ENCODE assay signal across 8 cellular contexts in the genomic region with DNA sequence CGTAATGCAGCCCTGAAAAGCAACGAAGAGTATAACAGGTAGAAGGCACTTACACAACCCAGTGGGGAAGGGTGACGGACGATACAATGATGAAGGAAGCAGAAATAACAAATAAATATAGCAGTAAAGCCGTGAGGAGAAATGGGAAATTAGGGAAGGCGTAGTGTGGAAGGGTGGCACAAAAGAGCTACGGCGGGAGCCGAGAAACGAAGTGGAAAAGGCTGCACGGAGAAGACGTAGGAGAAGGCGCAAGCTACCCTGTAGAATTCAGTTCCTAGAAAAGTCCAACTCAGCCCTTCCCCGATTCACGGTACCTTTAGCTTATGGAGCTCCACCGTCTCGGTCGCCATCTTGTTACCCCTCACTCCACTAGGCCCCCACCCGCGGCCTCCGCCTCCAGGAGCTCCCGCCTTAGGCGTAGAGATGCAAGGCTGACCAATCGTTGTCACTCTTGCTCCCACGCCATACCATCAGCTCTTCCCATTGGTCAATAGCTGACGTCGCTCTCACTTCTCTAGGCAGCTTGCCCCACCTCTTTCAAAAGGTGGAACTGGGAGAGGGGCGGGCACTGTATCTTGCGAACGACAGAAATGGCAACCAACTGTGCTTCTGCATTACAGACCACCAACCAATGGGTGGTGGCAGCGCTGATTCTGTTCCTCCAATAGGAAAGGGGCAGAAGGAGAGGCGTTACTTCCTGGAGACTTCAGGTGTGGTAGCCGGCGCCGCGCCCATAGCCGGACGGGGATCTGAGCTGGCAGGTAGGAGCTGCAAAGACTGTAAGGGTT. TPM values are rescaled to one million over a fixed set of nuclear protein-coding genes. Genes with fewer than 3 reads are reported as not detected.
DNase-seq lines count a peak whose midpoint lies in the region; ATAC-seq and TF ChIP-seq lines count a peak whose summit lies in the region.

A gene with protein sequence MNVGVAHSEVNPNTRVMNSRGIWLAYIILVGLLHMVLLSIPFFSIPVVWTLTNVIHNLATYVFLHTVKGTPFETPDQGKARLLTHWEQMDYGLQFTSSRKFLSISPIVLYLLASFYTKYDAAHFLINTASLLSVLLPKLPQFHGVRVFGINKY (plus strand): TSS at position 690 of the 788 bp plus-strand sequence. CDS start 959 bp downstream, outside the sequence.
A gene with protein sequence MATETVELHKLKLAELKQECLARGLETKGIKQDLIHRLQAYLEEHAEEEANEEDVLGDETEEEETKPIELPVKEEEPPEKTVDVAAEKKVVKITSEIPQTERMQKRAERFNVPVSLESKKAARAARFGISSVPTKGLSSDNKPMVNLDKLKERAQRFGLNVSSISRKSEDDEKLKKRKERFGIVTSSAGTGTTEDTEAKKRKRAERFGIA (minus strand): TSS at position 373 of the 788 bp plus-strand sequence. CDS start 23 bp downstream, at position 350.

- H3K4me1 Mint-ChIP-seq in activated T-helper 2 cell treated with anti-CD3 and anti-CD28 coated beads, Interferon-gamma antibody, Interleukin-2, Interleukin-4, amounts not matched to agents 10 μg/mL and 5 μg/mL and 100 μg/mL, durations not matched to agents 14 hours and 24 hours and 36 hours (ENCODE audit: low read depth): peaks cover 28% of the 10 kb centered on the region
- H3K4me1 Mint-ChIP-seq in naive thymus-derived CD8-positive, alpha-beta T cell: peaks cover 10 to 51% (median 41%) of the 10 kb centered on the region in 4 donors

- DNase-seq in ELR (ENCODE audit: low read depth) (peak; percentile 100), H7 (peak; percentile 95), RWPE2 (ENCODE audit: low spot score) (peak; percentile 98), fibroblast of peridontal ligament (ENCODE audit: extremely low read depth) (peak; percentile 100)
- DNase-seq in activated T-helper 2 cell treated with anti-CD3 and anti-CD28 coated beads, Interferon-gamma antibody, Interleukin-2, Interleukin-4, amounts not matched to agents 10 μg/mL and 5 μg/mL and 100 μg/mL, durations not matched to agents 14 hours and 24 hours and 36 hours (ENCODE audit: low spot score): peak; percentile 98
- peak; percentile 85 to 99 (median 98) for DNase-seq in naive thymus-derived CD8-positive, alpha-beta T cell
- DNase-seq in stimulated activated naive CD4-positive, alpha-beta T cell (lab: John Stamatoyannopoulos, UW): peak; percentile 94 to 99 (median 98)

- H3K27ac Mint-ChIP-seq in activated T-helper 2 cell treated with anti-CD3 and anti-CD28 coated beads, Interferon-gamma antibody, Interleukin-2, Interleukin-4, amounts not matched to agents 10 μg/mL and 5 μg/mL and 100 μg/mL, durations not matched to agents 14 hours and 24 hours and 36 hours: peak within 1 kb of the TSS; percentile 43
- H3K27ac Mint-ChIP-seq in naive thymus-derived CD8-positive, alpha-beta T cell: no peak within 1 kb of the TSS

- H3K4me1 ChIP-seq in Loucy (ENCODE audit: insufficient read depth, low read length, poor library complexity, severe bottlenecking) (peaks cover 41% of the 10 kb centered on the region), RWPE2 (ENCODE audit: insufficient read depth, poor library complexity, severe bottlenecking) (peaks cover 17% of the 10 kb centered on the region)

- H3K27ac ChIP-seq in RWPE2 (ENCODE audit: poor library complexity, severe bottlenecking): peak within 1 kb of the TSS; percentile 74

- POLR2A ChIA-PET in naive thymus-derived CD8-positive, alpha-beta T cell (lab: Charles Lee): interaction anchor here (0.6 to 6.0 kb wide), 30 partner anchors 10 to 1538 kb away, joined by 3 to 210 read pairs (median 4); a partner anchor contains a TSS

- peaks cover 73% of the 10 kb centered on the region for H3K79me2 ChIP-seq in Loucy (ENCODE audit: insufficient read depth, low read length)

- H3K36me3 Mint-ChIP-seq in activated T-helper 2 cell treated with anti-CD3 and anti-CD28 coated beads, Interferon-gamma antibody, Interleukin-2, Interleukin-4, amounts not matched to agents 10 μg/mL and 5 μg/mL and 100 μg/mL, durations not matched to agents 14 hours and 24 hours and 36 hours (ENCODE audit: low read depth): peaks cover 55% of the 10 kb centered on the region
- H3K36me3 Mint-ChIP-seq in naive thymus-derived CD8-positive, alpha-beta T cell: peaks cover 0 to 64% (median 7%) of the 10 kb centered on the region in 3 donors

- H3K9me3 Mint-ChIP-seq in activated T-helper 2 cell treated with anti-CD3 and anti-CD28 coated beads, Interferon-gamma antibody, Interleukin-2, Interleukin-4, amounts not matched to agents 10 μg/mL and 5 μg/mL and 100 μg/mL, durations not matched to agents 14 hours and 24 hours and 36 hours: no peaks in the 10 kb centered on the region
- no peaks in the 10 kb centered on the region for H3K9me3 Mint-ChIP-seq in naive thymus-derived CD8-positive, alpha-beta T cell

- ATAC-seq in RWPE2 (ENCODE audit: low read depth): peak; percentile 95
- ATAC-seq in naive thymus-derived CD8-positive, alpha-beta T cell: peak; percentile 92 to 93

- H3K36me3 ChIP-seq in H7 (replicated peaks; ENCODE audit: control insufficient read depth, insufficient read depth, low read length) (peaks cover 27% of the 10 kb centered on the region), Loucy (ENCODE audit: insufficient read depth, low read length) (peaks cover 31% of the 10 kb centered on the region; the same call in 1 of the 2 replicates), RWPE2 (ENCODE audit: low read depth) (peaks cover 86% of the 10 kb centered on the region)

- intact Hi-C loops in activated T-helper 2 cell treated with anti-CD3 and anti-CD28 coated beads, Interferon-gamma antibody, Interleukin-2, Interleukin-4, amounts not matched to agents 10 μg/mL and 5 μg/mL and 100 μg/mL, durations not matched to agents 14 hours and 24 hours and 36 hours (cut with micrococcal nuclease): loop anchor here (1.0 to 5.0 kb wide), 6 partner anchors 12 to 835 kb away; a partner anchor contains a TSS

- H3K9ac ChIP-seq in Loucy (ENCODE audit: low read depth, low read length, poor library complexity, severe bottlenecking): peak within 1 kb of the TSS; percentile 93

- H3F3A ChIP-seq in Loucy (ENCODE audit: low read depth): no peaks in the 10 kb centered on the region; the same call in 1 of the 2 replicates

- TF ChIP-seq CTCF in Loucy (conservative IDR thresholded peaks at IDR 0.05; ENCODE audit: low read length) (no peak), RWPE2 (IDR thresholded peaks at IDR 0.05; ENCODE audit: poor library complexity, severe bottlenecking) (no peak)

- no peaks in the 10 kb centered on the region for H3K27me3 ChIP-seq in H7 (ENCODE audit: control insufficient read depth, insufficient read depth, low read length)
- no peaks in the 10 kb centered on the region for H3K27me3 ChIP-seq in Loucy (ENCODE audit: insufficient read depth, low read length, poor library complexity, severe bottlenecking)
- H3K27me3 ChIP-seq in RWPE2 (ENCODE audit: insufficient read depth, poor library complexity, severe bottlenecking): no peaks in the 10 kb centered on the region

- peak within 1 kb of the TSS; percentile 92 for H2AFZ ChIP-seq in Loucy (ENCODE audit: low read length)

- H3K4me3 ChIP-seq in H7 (ENCODE audit: insufficient read depth, low read depth, low read length): peak within 1 kb of the TSS; percentile 88
- H3K4me3 ChIP-seq in Loucy (ENCODE audit: low read length, poor library complexity, severe bottlenecking): peak within 1 kb of the TSS; percentile 88
- peak within 1 kb of the TSS; percentile 66 for H3K4me3 ChIP-seq in RWPE2 (ENCODE audit: severe bottlenecking)

- peaks cover 55% of the 10 kb centered on the region for H4K20me1 ChIP-seq in Loucy (ENCODE audit: insufficient read depth, low read length, poor library complexity, severe bottlenecking)

- H3K27me3 Mint-ChIP-seq in activated T-helper 2 cell treated with anti-CD3 and anti-CD28 coated beads, Interferon-gamma antibody, Interleukin-2, Interleukin-4, amounts not matched to agents 10 μg/mL and 5 μg/mL and 100 μg/mL, durations not matched to agents 14 hours and 24 hours and 36 hours (ENCODE audit: low read depth): no peaks in the 10 kb centered on the region
- no peaks in the 10 kb centered on the region for H3K27me3 Mint-ChIP-seq in naive thymus-derived CD8-positive, alpha-beta T cell

- H3K4me3 Mint-ChIP-seq in activated T-helper 2 cell treated with anti-CD3 and anti-CD28 coated beads, Interferon-gamma antibody, Interleukin-2, Interleukin-4, amounts not matched to agents 10 μg/mL and 5 μg/mL and 100 μg/mL, durations not matched to agents 14 hours and 24 hours and 36 hours (ENCODE audit: low read depth): no peak within 1 kb of the TSS
- peak within 1 kb of the TSS in 1 of 10 donors; percentile 77 for H3K4me3 Mint-ChIP-seq in naive thymus-derived CD8-positive, alpha-beta T cell

- H3K9me3 ChIP-seq in Loucy (ENCODE audit: insufficient read depth, low read depth, low read length): no peaks in the 10 kb centered on the region
- H3K9me3 ChIP-seq in RWPE2 (ENCODE audit: severe bottlenecking): no peaks in the 10 kb centered on the region

- H3K9me2 ChIP-seq in Loucy (replicated peaks; ENCODE audit: low read depth, low read length): no peaks in the 10 kb centered on the region

- H3K4me2 ChIP-seq in Loucy (ENCODE audit: low read depth, low read length, poor library complexity, severe bottlenecking): peak within 1 kb of the TSS; percentile 88

RNA-seq across cellular contexts. Expression of the first gene that starts in this region (rescaled TPM):
- total RNA-seq in H7 (2014; rRNA removed; shearing (Covaris generic)): 10.6 and 18.3 TPM in 2 replicates
- 58.6 and 59.2 TPM in 2 replicates for total RNA-seq in activated T-helper 2 cell treated with anti-CD3 and anti-CD28 coated beads, Interferon-gamma antibody, Interleukin-2, Interleukin-4, amounts not matched to agents 10 μg/mL and 5 μg/mL and 100 μg/mL, durations not matched to agents 14 hours and 24 hours and 36 hours
- total RNA-seq in naive thymus-derived CD8-positive, alpha-beta T cell: 10 to 100 TPM; 43.2 to 46.8 TPM
- polyA plus RNA-seq in naive thymus-derived CD8-positive, alpha-beta T cell: 10 to 100 TPM; 71.6 to 92.5 (median 90.3) TPM

RNA-seq across cellular contexts. Expression of the second gene that starts in this region (rescaled TPM):
- total RNA-seq in H7 (2014; rRNA removed; shearing (Covaris generic)): 99.1 and 119 TPM in 2 replicates
- total RNA-seq in activated T-helper 2 cell treated with anti-CD3 and anti-CD28 coated beads, Interferon-gamma antibody, Interleukin-2, Interleukin-4, amounts not matched to agents 10 μg/mL and 5 μg/mL and 100 μg/mL, durations not matched to agents 14 hours and 24 hours and 36 hours: 78.3 and 82.2 TPM in 2 replicates
- 10 to 100 TPM; 43.6 to 43.9 TPM for total RNA-seq in naive thymus-derived CD8-positive, alpha-beta T cell
- 100 to 1,000 TPM in 1 of 3 donors, 10 to 100 TPM in 2; 93.6 to 104 (median 94.0) TPM for polyA plus RNA-seq in naive thymus-derived CD8-positive, alpha-beta T cell

Comparison
In these comparisons a context has a peak if more than half of its experiments do, and no peak if none do; other contexts are left out.
1. Peak in every context shown above with its lines: DNase-seq, ATAC-seq, H3K4me3 ChIP-seq and H3K27ac ChIP-seq.